15 cellular contexts compared by ENCODE assay signal in genomic region chr2:152019732-152020131, GRCh38.
"Had no signal": no experiment of that assay in that cellular context is flagged by ENCODE, and none has a peak within 500 bp of the region (broad histone marks: within the 10 kb centered on the region; RNA-seq: fewer than 3 reads in every experiment).

No MANE protein-coding gene starts in this region.

- H3K4me3 Mint-ChIP-seq: activated naive CD8-positive, alpha-beta T cell; activated T-helper 1 cell treated with anti-CD3 and anti-CD28 coated beads, Interleukin-12 subunit alpha, Interleukin-12 subunit beta, Interleukin-2, Interleukin-4 antibody, amounts not matched to agents 30 ng/mL and 10 ng/mL and 1 ng/mL, durations not matched to agents 14 hours and 24 hours and 36 hours; natural killer cell treated with Interleukin-12 subunit alpha and Interleukin-12 subunit beta and Interleukin-15 and Interleukin-18, amount 100 ng/mL, for 72 hours; stimulated activated memory B cell treated with anti-CD40 and anti-IgM and Interleukin-4, amounts not matched to agents 10 μg/mL and 1 μg/mL and 100 μg/mL, for 72 hours had no signal

- H3K9me3 Mint-ChIP-seq: activated T-helper 1 cell treated with anti-CD3 and anti-CD28 coated beads, Interleukin-12 subunit alpha, Interleukin-12 subunit beta, Interleukin-2, Interleukin-4 antibody, amounts not matched to agents 30 ng/mL and 10 ng/mL and 1 ng/mL, durations not matched to agents 14 hours and 24 hours and 36 hours; natural killer cell treated with Interleukin-12 subunit alpha and Interleukin-12 subunit beta and Interleukin-15 and Interleukin-18, amount 100 ng/mL, for 72 hours; stimulated activated memory B cell treated with anti-CD40 and anti-IgM and Interleukin-4, amounts not matched to agents 10 μg/mL and 1 μg/mL and 100 μg/mL, for 72 hours had no signal

- H3K36me3 ChIP-seq: gastrocnemius medialis, lower lobe of right lung, sigmoid colon, thoracic aorta had no signal

- H3K4me3 ChIP-seq: gastrocnemius medialis, lower lobe of right lung, sigmoid colon, thoracic aorta had no signal

- H3K27ac Mint-ChIP-seq: activated naive CD8-positive, alpha-beta T cell; activated T-helper 1 cell treated with anti-CD3 and anti-CD28 coated beads, Interleukin-12 subunit alpha, Interleukin-12 subunit beta, Interleukin-2, Interleukin-4 antibody, amounts not matched to agents 30 ng/mL and 10 ng/mL and 1 ng/mL, durations not matched to agents 14 hours and 24 hours and 36 hours; natural killer cell treated with Interleukin-12 subunit alpha and Interleukin-12 subunit beta and Interleukin-15 and Interleukin-18, amount 100 ng/mL, for 72 hours; stimulated activated memory B cell treated with anti-CD40 and anti-IgM and Interleukin-4, amounts not matched to agents 10 μg/mL and 1 μg/mL and 100 μg/mL, for 72 hours had no signal

- H3K4me1 Mint-ChIP-seq: stimulated activated memory B cell treated with anti-CD40 and anti-IgM and Interleukin-4, amounts not matched to agents 10 μg/mL and 1 μg/mL and 100 μg/mL, for 72 hours had no signal

- H3K27me3 ChIP-seq: gastrocnemius medialis, sigmoid colon had no signal

- H3K36me3 Mint-ChIP-seq: activated naive CD8-positive, alpha-beta T cell; natural killer cell treated with Interleukin-12 subunit alpha and Interleukin-12 subunit beta and Interleukin-15 and Interleukin-18, amount 100 ng/mL, for 72 hours; stimulated activated memory B cell treated with anti-CD40 and anti-IgM and Interleukin-4, amounts not matched to agents 10 μg/mL and 1 μg/mL and 100 μg/mL, for 72 hours had no signal

- DNase-seq: activated CD4-positive, CD25-positive, alpha-beta regulatory T cell treated with anti-CD3 and anti-CD28 coated beads, Interleukin-2, amount 50 U/mL, for 72 hours; activated gamma-delta T cell treated with Interleukin-2 at 50 U/mL for 16 hours; cerebellar nuclear complex; effector CD4-positive, alpha-beta T cell; gastrocnemius medialis; head of caudate nucleus; lower lobe of right lung; sigmoid colon; stimulated activated CD4-positive, alpha-beta T cell treated with anti-CD3 and anti-CD28 coated beads, Interleukin-4, amount 100 ng/mL, for 4 hours had no signal

- H3K9me3 ChIP-seq: gastrocnemius medialis, lower lobe of right lung, sigmoid colon, thoracic aorta had no signal

- ATAC-seq: esophagus mucosa; gastrocnemius medialis; lower lobe of right lung; natural killer cell treated with Interleukin-12 subunit alpha and Interleukin-12 subunit beta and Interleukin-15 and Interleukin-18, amount 100 ng/mL, for 72 hours; stimulated activated memory B cell treated with anti-CD40 and anti-IgM and Interleukin-4, amounts not matched to agents 10 μg/mL and 1 μg/mL and 100 μg/mL, for 72 hours had no signal

- H3K4me1 ChIP-seq: gastrocnemius medialis, lower lobe of right lung, sigmoid colon had no signal

- H3K27ac ChIP-seq: gastrocnemius medialis, lower lobe of right lung, sigmoid colon, thoracic aorta had no signal
